ENCODE assay signal across 9 cellular contexts in the genomic region with DNA sequence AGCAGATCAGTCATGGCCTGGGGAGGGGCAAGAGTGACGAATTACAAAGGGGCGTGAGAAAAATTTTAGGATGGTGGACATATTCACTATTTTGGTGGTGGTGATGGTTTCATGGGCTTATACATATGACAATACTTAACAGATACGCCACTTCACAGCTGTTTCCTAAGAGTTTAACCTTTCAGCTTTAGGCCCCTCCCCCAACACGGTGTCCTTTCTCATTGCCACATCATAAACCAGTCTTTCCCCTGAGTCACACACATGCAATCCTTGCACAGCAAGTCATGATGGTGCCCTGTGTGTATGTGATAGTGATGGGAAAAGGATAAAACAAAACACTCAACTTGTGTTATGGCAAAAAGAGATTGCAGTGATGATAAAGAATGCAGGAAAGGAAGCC. TPM values are rescaled to one million over a fixed set of nuclear protein-coding genes. Genes with fewer than 3 reads are reported as not detected.
A peak's percentile ranks its signal among the peaks of the same experiment; 100 is the strongest.
DNase-seq lines count a peak whose midpoint lies in the region; ATAC-seq, FAIRE-seq and TF ChIP-seq lines count a peak whose summit lies in the region.
"Had no signal": no experiment of that assay in that cellular context is flagged by ENCODE, and none has a peak within 500 bp of the region (broad histone marks: within the 10 kb centered on the region; RNA-seq: fewer than 3 reads in every experiment).

No MANE protein-coding gene starts in this region.

- 44 to 52% (median 50%) methylated on average over 4 of the region's 4 CpGs for WGBS in psoas muscle, 3 donors

- H3K4me2 ChIP-seq in endothelial cell of umbilical vein (ENCODE audit: insufficient read depth, low read length): no peak overlapping the region

- no peaks in the 10 kb centered on the region for H3K9me1 ChIP-seq in endothelial cell of umbilical vein (replicated peaks; ENCODE audit: control insufficient read depth, extremely low read depth, insufficient read depth, low read length)

- H3K4me3 Mint-ChIP-seq in osteocyte (ENCODE audit: unreplicated experiment): no peak overlapping the region
- no peak overlapping the region for H3K4me3 Mint-ChIP-seq in stimulated activated naive B cell treated with anti-CD40 and anti-IgM and Interleukin-4, amounts not matched to agents 10 μg/mL and 1 μg/mL and 100 μg/mL, for 72 hours

- H3K9me3 Mint-ChIP-seq in osteocyte (ENCODE audit: unreplicated experiment): peaks cover 15% of the 10 kb centered on the region
- peaks cover 8 to 11% of the 10 kb centered on the region in 2 donors for H3K9me3 Mint-ChIP-seq in stimulated activated naive B cell treated with anti-CD40 and anti-IgM and Interleukin-4, amounts not matched to agents 10 μg/mL and 1 μg/mL and 100 μg/mL, for 72 hours

- intact Hi-C loops in endothelial cell of umbilical vein (cut with micrococcal nuclease) (no loop called here), psoas muscle (cut with DNase I) (no loop called here)

- peak; percentile 86 for DNase-seq in GM04504 (ENCODE audit: low read depth)
- DNase-seq in NCI-H460 (ENCODE audit: extremely low read depth, low read depth): peak; percentile 85
- DNase-seq in endothelial cell of umbilical vein (ENCODE audit: low read depth, low spot score): peak; percentile 72
- DNase-seq in psoas muscle: peak; percentile 50 to 63
- no peak for DNase-seq in NCI-H128 (lab: John Stamatoyannopoulos, UW; ENCODE audit: unreplicated experiment)
- no peak for DNase-seq in osteocyte (ENCODE audit: extremely low spot score, unreplicated experiment)
- DNase-seq in stimulated activated naive B cell treated with anti-CD40 and anti-IgM and Interleukin-4, amounts not matched to agents 10 μg/mL and 1 μg/mL and 100 μg/mL, for 72 hours: no peak
- DNase-seq: activated effector memory CD4-positive, alpha-beta T cell treated with anti-CD3 and anti-CD28 coated beads, Interleukin-2, amount 50 U/mL, for 16 hours had no signal

- no peak overlapping the region for H3K27ac ChIP-seq in endothelial cell of umbilical vein (ENCODE audit: insufficient read depth, low read depth, low read length)
- peak overlapping the region; percentile 59 for H3K27ac ChIP-seq in psoas muscle

- peak; percentile 69 for FAIRE-seq in endothelial cell of umbilical vein (lab: Jason Lieb, UNC)

- H3K36me3 ChIP-seq in endothelial cell of umbilical vein (ENCODE audit: control insufficient read depth in 2 of 2, extremely low read depth in 1 of 2, insufficient read depth in 2 of 2, low read length in 2 of 2): no peaks in the 10 kb centered on the region
- no peaks in the 10 kb centered on the region for H3K36me3 ChIP-seq in psoas muscle (ENCODE audit: insufficient read depth in 1 of 2, low read depth in 1 of 2)

- H3K9me3 ChIP-seq in endothelial cell of umbilical vein (replicated peaks; ENCODE audit: control insufficient read depth, insufficient read depth, low read length) (no peaks in the 10 kb centered on the region), psoas muscle (no peaks in the 10 kb centered on the region)

- H2AFZ ChIP-seq in endothelial cell of umbilical vein (ENCODE audit: low read depth, low read length): no peak overlapping the region

- H4K20me1 ChIP-seq in endothelial cell of umbilical vein (replicated peaks; ENCODE audit: control insufficient read depth, extremely low read depth, insufficient read depth, low read length): no peaks in the 10 kb centered on the region

- POLR2A ChIA-PET in endothelial cell of umbilical vein (lab: Charles Lee): no interaction called here

- no peaks in the 10 kb centered on the region for H3K4me1 Mint-ChIP-seq in osteocyte (ENCODE audit: unreplicated experiment)
- peaks cover 5 to 6% of the 10 kb centered on the region in 2 donors for H3K4me1 Mint-ChIP-seq in stimulated activated naive B cell treated with anti-CD40 and anti-IgM and Interleukin-4, amounts not matched to agents 10 μg/mL and 1 μg/mL and 100 μg/mL, for 72 hours

- no TSS peak for BruUV-seq in endothelial cell of umbilical vein (replicated peaks; lab: Mats Ljungman, UMichigan)

- ATAC-seq in psoas muscle (peak; percentile 97 to 99 (median 98)), HG02759 (IDR thresholded peaks at IDR 0.05; ENCODE audit: unreplicated experiment) (no peak)
- no peak for ATAC-seq in stimulated activated naive B cell treated with anti-CD40 and anti-IgM and Interleukin-4, amounts not matched to agents 10 μg/mL and 1 μg/mL and 100 μg/mL, for 72 hours (replicated peaks)

- no peak overlapping the region for H3K9ac ChIP-seq in endothelial cell of umbilical vein (replicated peaks; ENCODE audit: extremely low read depth, insufficient read depth, low read length)

- no peak overlapping the region for H3K27ac Mint-ChIP-seq in osteocyte (ENCODE audit: unreplicated experiment)
- H3K27ac Mint-ChIP-seq in stimulated activated naive B cell treated with anti-CD40 and anti-IgM and Interleukin-4, amounts not matched to agents 10 μg/mL and 1 μg/mL and 100 μg/mL, for 72 hours: no peak overlapping the region

- peaks cover 9% of the 10 kb centered on the region for H3K36me3 Mint-ChIP-seq in osteocyte (ENCODE audit: unreplicated experiment)
- peaks cover 7 to 8% of the 10 kb centered on the region in 2 donors for H3K36me3 Mint-ChIP-seq in stimulated activated naive B cell treated with anti-CD40 and anti-IgM and Interleukin-4, amounts not matched to agents 10 μg/mL and 1 μg/mL and 100 μg/mL, for 72 hours

- H3K27me3 ChIP-seq in endothelial cell of umbilical vein (ENCODE audit: control insufficient read depth in 2 of 2, insufficient read depth in 2 of 2, low read length in 2 of 2): no peaks in the 10 kb centered on the region
- no peaks in the 10 kb centered on the region for H3K27me3 ChIP-seq in psoas muscle (ENCODE audit: insufficient read depth in 3 of 3, low read length in 2 of 3)

- H3K4me3 ChIP-seq in endothelial cell of umbilical vein (replicated peaks in 1 of 3; ENCODE audit: insufficient read depth in 1 of 3, low read depth in 1 of 3, low read length in 3 of 3) (no peak overlapping the region), psoas muscle (no peak overlapping the region)

- no peaks in the 10 kb centered on the region for H3K27me3 Mint-ChIP-seq in osteocyte (ENCODE audit: unreplicated experiment)
- H3K27me3 Mint-ChIP-seq in stimulated activated naive B cell treated with anti-CD40 and anti-IgM and Interleukin-4, amounts not matched to agents 10 μg/mL and 1 μg/mL and 100 μg/mL, for 72 hours: peaks cover 6 to 38% of the 10 kb centered on the region in 2 donors

- TF ChIP-seq CTCF in endothelial cell of umbilical vein (IDR thresholded peaks at IDR 0.05; ENCODE audit: extremely low read depth in 1 of 2, insufficient read depth in 1 of 2, low read depth in 1 of 2, low read length in 2 of 2) (no peak), psoas muscle (IDR thresholded peaks at IDR 0.05) (no peak), osteocyte (IDR thresholded peaks at IDR 0.05) (no peak)

- H3K79me2 ChIP-seq in endothelial cell of umbilical vein (ENCODE audit: control insufficient read depth, insufficient read depth, low read length): no peaks in the 10 kb centered on the region

- no peak for TF ChIP-seq POLR2A in endothelial cell of umbilical vein (IDR thresholded peaks at IDR 0.05; ENCODE audit: low read depth, low read length)

- H3K4me1 ChIP-seq in endothelial cell of umbilical vein (ENCODE audit: control insufficient read depth, extremely low read depth, insufficient read depth, low read length) (peaks cover 7% of the 10 kb centered on the region), psoas muscle (peaks cover 3% of the 10 kb centered on the region)

- dilution Hi-C loops in endothelial cell of umbilical vein (cut with MboI; ENCODE audit: extremely low pct_ligation_motif_present, low sequenced_read_pairs): no loop called here

- CTCF ChIA-PET in endothelial cell of umbilical vein (lab: Charles Lee): interaction anchor here (1.9 kb wide), 1 partner anchor 9 kb away, joined by 4 read pairs; no protein-coding TSS in a partner anchor

TF ChIP-seq in endothelial cell of umbilical vein, 7 proteins besides CTCF, POLR2A, EP300 and RAD21:
- TF ChIP-seq, protein P1, sequence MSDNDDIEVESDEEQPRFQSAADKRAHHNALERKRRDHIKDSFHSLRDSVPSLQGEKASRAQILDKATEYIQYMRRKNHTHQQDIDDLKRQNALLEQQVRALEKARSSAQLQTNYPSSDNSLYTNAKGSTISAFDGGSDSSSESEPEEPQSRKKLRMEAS (IDR thresholded peaks at IDR 0.05; ENCODE audit: insufficient read depth, insufficient read length): no peak
- peak; percentile 61 for TF ChIP-seq GATA2 (IDR thresholded peaks at IDR 0.05; ENCODE audit: insufficient read depth, insufficient read length, low read depth, low read length)
- peak; percentile 17 for TF ChIP-seq JUN (IDR thresholded peaks at IDR 0.05; ENCODE audit: borderline replicate concordance, insufficient read depth, insufficient read length, low read depth)
- TF ChIP-seq FOS (IDR thresholded peaks at IDR 0.05; ENCODE audit: borderline replicate concordance, insufficient read depth, low read length): peak; percentile 20
TF ChIP-seq in endothelial cell of umbilical vein: peak in this region for 3.

RNA-seq across cellular contexts. Expression of a gene that starts 47.6 kb away (rescaled TPM):
- total RNA-seq in NCI-H460 (2014; rRNA removed; shearing (Covaris generic)): 15.6 and 16.3 TPM in 2 replicates
- 10.7 and 11.8 TPM in 2 replicates for polyA plus RNA-seq in NCI-H460 (2014; cell fraction: nucleus; rRNA removed)
- total RNA-seq in endothelial cell of umbilical vein (2.9 and 5.5 TPM in 2 replicates), psoas muscle (10 to 100 TPM; 15.9 to 39.8 (median 26.8) TPM), osteocyte (56.3 and 59.8 TPM in 2 replicates)
- polyA plus RNA-seq in endothelial cell of umbilical vein (5.4 and 5.6 TPM in 2 replicates), psoas muscle (10 to 100 TPM; 10.4 to 14.3 (median 11.3) TPM)
- polyA plus RNA-seq in endothelial cell of umbilical vein (2011; cell fraction: cytosol; rRNA removed): 4.9 TPM in 2 replicates
- polyA plus RNA-seq in endothelial cell of umbilical vein (2011; cell fraction: nucleus; rRNA removed): 4.0 and 4.1 TPM in 2 replicates
- polyA plus RNA-seq in endothelial cell of umbilical vein (2012): 2.0 and 2.4 TPM in 2 replicates
- polyA minus RNA-seq in endothelial cell of umbilical vein: 6.6 and 7.1 TPM in 2 replicates
- 0.31 TPM for polyA minus RNA-seq in endothelial cell of umbilical vein (2011; cell fraction: cytosol; rRNA and poly(A)+ RNA removed)
- polyA minus RNA-seq in endothelial cell of umbilical vein (2011; cell fraction: nucleus; rRNA and poly(A)+ RNA removed): 1.9 and 2.6 TPM in 2 replicates

Comparison
In these comparisons a context has a peak if more than half of its experiments do, and no peak if none do; other contexts are left out.
1. DNase-seq: peak in GM04504 (single experiment), NCI-H460 (single experiment), endothelial cell of umbilical vein (single experiment) and psoas muscle (2 of 2); none in NCI-H128 (single experiment), osteocyte (single experiment) and stimulated activated naive B cell treated with anti-CD40 and anti-IgM and Interleukin-4, amounts not matched to agents 10 μg/mL and 1 μg/mL and 100 μg/mL, for 72 hours (single experiment).
2. ATAC-seq: peak in psoas muscle (4 of 4); none in HG02759 (single experiment) and stimulated activated naive B cell treated with anti-CD40 and anti-IgM and Interleukin-4, amounts not matched to agents 10 μg/mL and 1 μg/mL and 100 μg/mL, for 72 hours (0 of 2).